Comparison of ENCODE assay signal across 1 cellular context in genomic region chr7:110944966-110945644, GRCh38.
TF ChIP-seq lines count a peak whose summit lies in the region.

No MANE protein-coding gene starts in this region.

TF ChIP-seq in GM23338, 12 proteins besides CTCF, POLR2A, EP300 and RAD21 (continued from another document):
- TF ChIP-seq, protein P1, sequence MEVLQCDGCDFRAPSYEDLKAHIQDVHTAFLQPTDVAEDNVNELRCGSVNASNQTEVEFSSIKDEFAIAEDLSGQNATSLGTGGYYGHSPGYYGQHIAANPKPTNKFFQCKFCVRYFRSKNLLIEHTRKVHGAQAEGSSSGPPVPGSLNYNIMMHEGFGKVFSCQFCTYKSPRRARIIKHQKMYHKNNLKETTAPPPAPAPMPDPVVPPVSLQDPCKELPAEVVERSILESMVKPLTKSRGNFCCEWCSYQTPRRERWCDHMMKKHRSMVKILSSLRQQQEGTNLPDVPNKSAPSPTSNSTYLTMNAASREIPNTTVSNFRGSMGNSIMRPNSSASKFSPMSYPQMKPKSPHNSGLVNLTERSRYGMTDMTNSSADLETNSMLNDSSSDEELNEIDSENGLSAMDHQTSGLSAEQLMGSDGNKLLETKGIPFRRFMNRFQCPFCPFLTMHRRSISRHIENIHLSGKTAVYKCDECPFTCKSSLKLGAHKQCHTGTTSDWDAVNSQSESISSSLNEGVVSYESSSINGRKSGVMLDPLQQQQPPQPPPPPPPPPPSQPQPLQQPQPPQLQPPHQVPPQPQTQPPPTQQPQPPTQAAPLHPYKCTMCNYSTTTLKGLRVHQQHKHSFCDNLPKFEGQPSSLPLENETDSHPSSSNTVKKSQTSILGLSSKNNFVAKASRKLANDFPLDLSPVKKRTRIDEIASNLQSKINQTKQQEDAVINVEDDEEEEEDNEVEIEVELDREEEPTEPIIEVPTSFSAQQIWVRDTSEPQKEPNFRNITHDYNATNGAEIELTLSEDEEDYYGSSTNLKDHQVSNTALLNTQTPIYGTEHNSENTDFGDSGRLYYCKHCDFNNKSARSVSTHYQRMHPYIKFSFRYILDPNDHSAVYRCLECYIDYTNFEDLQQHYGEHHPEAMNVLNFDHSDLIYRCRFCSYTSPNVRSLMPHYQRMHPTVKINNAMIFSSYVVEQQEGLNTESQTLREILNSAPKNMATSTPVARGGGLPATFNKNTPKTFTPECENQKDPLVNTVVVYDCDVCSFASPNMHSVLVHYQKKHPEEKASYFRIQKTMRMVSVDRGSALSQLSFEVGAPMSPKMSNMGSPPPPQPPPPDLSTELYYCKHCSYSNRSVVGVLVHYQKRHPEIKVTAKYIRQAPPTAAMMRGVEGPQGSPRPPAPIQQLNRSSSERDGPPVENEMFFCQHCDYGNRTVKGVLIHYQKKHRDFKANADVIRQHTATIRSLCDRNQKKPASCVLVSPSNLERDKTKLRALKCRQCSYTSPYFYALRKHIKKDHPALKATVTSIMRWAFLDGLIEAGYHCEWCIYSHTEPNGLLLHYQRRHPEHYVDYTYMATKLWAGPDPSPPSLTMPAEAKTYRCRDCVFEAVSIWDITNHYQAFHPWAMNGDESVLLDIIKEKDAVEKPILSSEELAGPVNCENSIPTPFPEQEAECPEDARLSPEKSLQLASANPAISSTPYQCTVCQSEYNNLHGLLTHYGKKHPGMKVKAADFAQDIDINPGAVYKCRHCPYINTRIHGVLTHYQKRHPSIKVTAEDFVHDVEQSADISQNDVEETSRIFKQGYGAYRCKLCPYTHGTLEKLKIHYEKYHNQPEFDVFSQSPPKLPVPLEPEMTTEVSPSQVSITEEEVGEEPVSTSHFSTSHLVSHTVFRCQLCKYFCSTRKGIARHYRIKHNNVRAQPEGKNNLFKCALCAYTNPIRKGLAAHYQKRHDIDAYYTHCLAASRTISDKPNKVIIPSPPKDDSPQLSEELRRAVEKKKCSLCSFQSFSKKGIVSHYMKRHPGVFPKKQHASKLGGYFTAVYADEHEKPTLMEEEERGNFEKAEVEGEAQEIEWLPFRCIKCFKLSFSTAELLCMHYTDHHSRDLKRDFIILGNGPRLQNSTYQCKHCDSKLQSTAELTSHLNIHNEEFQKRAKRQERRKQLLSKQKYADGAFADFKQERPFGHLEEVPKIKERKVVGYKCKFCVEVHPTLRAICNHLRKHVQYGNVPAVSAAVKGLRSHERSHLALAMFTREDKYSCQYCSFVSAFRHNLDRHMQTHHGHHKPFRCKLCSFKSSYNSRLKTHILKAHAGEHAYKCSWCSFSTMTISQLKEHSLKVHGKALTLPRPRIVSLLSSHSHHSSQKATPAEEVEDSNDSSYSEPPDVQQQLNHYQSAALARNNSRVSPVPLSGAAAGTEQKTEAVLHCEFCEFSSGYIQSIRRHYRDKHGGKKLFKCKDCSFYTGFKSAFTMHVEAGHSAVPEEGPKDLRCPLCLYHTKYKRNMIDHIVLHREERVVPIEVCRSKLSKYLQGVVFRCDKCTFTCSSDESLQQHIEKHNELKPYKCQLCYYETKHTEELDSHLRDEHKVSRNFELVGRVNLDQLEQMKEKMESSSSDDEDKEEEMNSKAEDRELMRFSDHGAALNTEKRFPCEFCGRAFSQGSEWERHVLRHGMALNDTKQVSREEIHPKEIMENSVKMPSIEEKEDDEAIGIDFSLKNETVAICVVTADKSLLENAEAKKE (CRISPR knock-in tag; IDR thresholded peaks at IDR 0.05) = no peak
- no peak for TF ChIP-seq POLR2AphosphoS5 (IDR thresholded peaks at IDR 0.05; ENCODE audit: low read depth)
- TF ChIP-seq EZH2phosphoT487 (IDR thresholded peaks at IDR 0.05; ENCODE audit: unreplicated experiment) = no peak
- no peak for TF ChIP-seq ZNF331 (CRISPR knock-in tag; IDR thresholded peaks at IDR 0.05; ENCODE audit: low read depth)
- no peak for TF ChIP-seq STAT1 (IDR thresholded peaks at IDR 0.05; ENCODE audit: unreplicated experiment)
- TF ChIP-seq NANOG (IDR thresholded peaks at IDR 0.05; ENCODE audit: borderline replicate concordance) = no peak
- no peak for TF ChIP-seq CREB1 (CRISPR knock-in tag; IDR thresholded peaks at IDR 0.05; ENCODE audit: low read depth)
- TF ChIP-seq ZNF114 (CRISPR knock-in tag; IDR thresholded peaks at IDR 0.05) = no peak
- TF ChIP-seq, protein P2, sequence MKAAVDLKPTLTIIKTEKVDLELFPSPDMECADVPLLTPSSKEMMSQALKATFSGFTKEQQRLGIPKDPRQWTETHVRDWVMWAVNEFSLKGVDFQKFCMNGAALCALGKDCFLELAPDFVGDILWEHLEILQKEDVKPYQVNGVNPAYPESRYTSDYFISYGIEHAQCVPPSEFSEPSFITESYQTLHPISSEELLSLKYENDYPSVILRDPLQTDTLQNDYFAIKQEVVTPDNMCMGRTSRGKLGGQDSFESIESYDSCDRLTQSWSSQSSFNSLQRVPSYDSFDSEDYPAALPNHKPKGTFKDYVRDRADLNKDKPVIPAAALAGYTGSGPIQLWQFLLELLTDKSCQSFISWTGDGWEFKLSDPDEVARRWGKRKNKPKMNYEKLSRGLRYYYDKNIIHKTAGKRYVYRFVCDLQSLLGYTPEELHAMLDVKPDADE (IDR thresholded peaks at IDR 0.05) = no peak
- no peak for TF ChIP-seq JUNB (IDR thresholded peaks at IDR 0.05; ENCODE audit: unreplicated experiment)
- TF ChIP-seq EZH2 (IDR thresholded peaks at IDR 0.05; ENCODE audit: low read depth, unreplicated experiment) = no peak
